Comparison of ENCODE assay signal across 17 cellular contexts in genomic region chr4:102715057-102715456, GRCh38. TPM values are rescaled to one million over a fixed set of nuclear protein-coding genes. Genes with fewer than 3 reads are reported as not detected.
A peak's percentile ranks its signal among the peaks of the same experiment; 100 is the strongest.
DNase-seq lines count a peak whose midpoint lies in the region; ATAC-seq and TF ChIP-seq lines count a peak whose summit lies in the region.
"Had no signal": no experiment of that assay in that cellular context is flagged by ENCODE, and none has a peak within 500 bp of the region (broad histone marks: within the 10 kb centered on the region; RNA-seq: fewer than 3 reads in every experiment).

No MANE protein-coding gene starts in this region.

- no peaks in the 10 kb centered on the region for H3K27me3 ChIP-seq in brain microvascular endothelial cell (replicated peaks)
- H3K27me3 ChIP-seq in mesendoderm (ENCODE audit: insufficient read depth, low read length, poor library complexity) = no peaks in the 10 kb centered on the region
- H3K27me3 ChIP-seq: esophagus muscularis mucosa, stomach had no signal

- H3K56ac ChIP-seq in mesendoderm (ENCODE audit: low read length) = no peak overlapping the region

- in situ Hi-C loops in brain microvascular endothelial cell (cut with HindIII; ENCODE audit: low pct_ligation_motif_present, low sequenced_read_pairs) = no loop called here

- ATAC-seq in HG03565 (IDR thresholded peaks at IDR 0.05; ENCODE audit: unreplicated experiment) (no peak), GM21529 (IDR thresholded peaks at IDR 0.05; ENCODE audit: unreplicated experiment) (no peak)
- ATAC-seq: psoas muscle had no signal

- no peak overlapping the region for H3K4me2 ChIP-seq in mesendoderm (ENCODE audit: low read length)

- H3K36me3 ChIP-seq in brain microvascular endothelial cell (replicated peaks) (no peaks in the 10 kb centered on the region), mesendoderm (ENCODE audit: control insufficient read depth, insufficient read depth, low read length) (no peaks in the 10 kb centered on the region)

- H3K4me1 ChIP-seq in mesendoderm (ENCODE audit: control insufficient read depth, low read depth, low read length) = no peaks in the 10 kb centered on the region
- H3K4me1 ChIP-seq: esophagus muscularis mucosa, psoas muscle had no signal

- H3K9ac ChIP-seq in mesendoderm (ENCODE audit: low read length) = no peak overlapping the region

- H3K4me3 ChIP-seq in LNCaP clone FGC (ENCODE audit: low read depth, low read length) (no peak overlapping the region), brain microvascular endothelial cell (ENCODE audit: low read depth, low read length) (no peak overlapping the region), mesendoderm (ENCODE audit: low read length) (no peak overlapping the region)
- H3K4me3 ChIP-seq: esophagus muscularis mucosa, psoas muscle, stomach had no signal

- DNase-seq in EL = peak; percentile 32
- DNase-seq in LNCaP clone FGC (ENCODE audit: low read depth) = no peak
- peak; percentile 13 for DNase-seq in brain microvascular endothelial cell
- DNase-seq in mesendoderm = peak; percentile 45
- DNase-seq in NCI-H2081 (lab: John Stamatoyannopoulos, UW) = no peak
- no peak for DNase-seq in posterior vena cava (ENCODE audit: low spot score)
- DNase-seq: activated CD4-positive, alpha-beta memory T cell treated with anti-CD3 and anti-CD28 coated beads, Interleukin-2, amount 10 ng/mL, durations not matched to agents 7 days and 5 days; amniotic stem cell; cortex of kidney; hippocampal formation; naive B cell; NK-92 treated with Interleukin-12 subunit alpha and Interleukin-12 subunit beta, amount 100 ng/mL, for 24 hours; psoas muscle; stomach had no signal

- no peak overlapping the region for H3K23ac ChIP-seq in mesendoderm (ENCODE audit: low read length)

- H2BK5ac ChIP-seq in mesendoderm (ENCODE audit: low read length) = no peak overlapping the region

- no peak overlapping the region for H2AK5ac ChIP-seq in mesendoderm (ENCODE audit: low read length)

- no peak overlapping the region for H2BK15ac ChIP-seq in mesendoderm (replicated peaks; ENCODE audit: low read depth)

- no peak overlapping the region for H3K18ac ChIP-seq in mesendoderm (ENCODE audit: low read length)

- WGBS in mesendoderm (ENCODE audit: extremely low coverage, insufficient coverage, low lambda C conversion rate) = no CpG with 5 or more reads among the region's 1 CpG

- TF ChIP-seq CTCF in LNCaP clone FGC (IDR thresholded peaks at IDR 0.05; ENCODE audit: control insufficient read depth, extremely low read depth, insufficient read depth) (0 out of 2 replicates have a peak, but pooled peaks have one; percentile 11), brain microvascular endothelial cell (IDR thresholded peaks at IDR 0.05; ENCODE audit: low read depth, low read length, missing control alignments) (peak; percentile 31)

- no peaks in the 10 kb centered on the region for H3K79me2 ChIP-seq in mesendoderm (ENCODE audit: control insufficient read depth, insufficient read depth, low read length)

- no peak overlapping the region for H3K4ac ChIP-seq in mesendoderm (ENCODE audit: low read depth, low read length)

- H3K27ac ChIP-seq in brain microvascular endothelial cell = no peak overlapping the region
- no peak overlapping the region for H3K27ac ChIP-seq in mesendoderm (ENCODE audit: low read depth, low read length)
- H3K27ac ChIP-seq: esophagus muscularis mucosa, psoas muscle, stomach had no signal

- H4K8ac ChIP-seq in mesendoderm (ENCODE audit: low read depth, low read length) = no peak overlapping the region

- no peak overlapping the region for H2BK120ac ChIP-seq in mesendoderm (ENCODE audit: low read depth, low read length)

- intact Hi-C loops in posterior vena cava (cut with DNase I) = no loop called here

- H3K79me1 ChIP-seq in mesendoderm (ENCODE audit: low read length) = no peaks in the 10 kb centered on the region

- H4K5ac ChIP-seq in mesendoderm (ENCODE audit: low read length) = no peak overlapping the region

RNA-seq across cellular contexts. Expression of gene MANBA, which starts 45.7 kb away (rescaled TPM):
- polyA plus RNA-seq in mesendoderm (2013, experiment 1 of 2) = 6.9 TPM
- 6.6 TPM for polyA plus RNA-seq in mesendoderm (2013, experiment 2 of 2)
- 10 to 100 TPM; 16.7 to 24.8 TPM for total RNA-seq in posterior vena cava

Comparison
In these comparisons a context has a peak if more than half of its experiments do, and no peak if none do; other contexts are left out.
1. DNase-seq: peak in EL (single experiment), brain microvascular endothelial cell (single experiment) and mesendoderm (single experiment); none in LNCaP clone FGC (single experiment), NCI-H2081 (0 of 2) and posterior vena cava (single experiment).